In genomic region chr3:37174532-37175126, GRCh38 we compare ENCODE assay signal across 8 cellular contexts. TPM values are rescaled to one million over a fixed set of nuclear protein-coding genes. Genes with fewer than 3 reads are reported as not detected.
DNase-seq lines count a peak whose midpoint lies in the region; ATAC-seq and TF ChIP-seq lines count a peak whose summit lies in the region.

TSS of gene LRRFIP2 (minus strand) at chr3:37174582. CDS start at chr3:37148983, 25,599 bp downstream.

- no peaks in the 10 kb centered on the region for H3K27me3 Mint-ChIP-seq in central memory CD8-positive, alpha-beta T cell

- no peaks in the 10 kb centered on the region for H3K9me3 Mint-ChIP-seq in central memory CD8-positive, alpha-beta T cell

- peak; percentile 62 for DNase-seq in GM20000 (ENCODE audit: low spot score)
- DNase-seq in NCI-H526 treated with DMSO at 0.1 percent for 48 hours (lab: John Stamatoyannopoulos, UW): peak; percentile 20
- no peak for DNase-seq in central memory CD8-positive, alpha-beta T cell (ENCODE audit: low spot score in 2 of 2)
- DNase-seq in left lobe of liver (ENCODE audit: low spot score): no peak
- DNase-seq in superior temporal gyrus (ENCODE audit: extremely low spot score): no peak

- H3K36me3 Mint-ChIP-seq in central memory CD8-positive, alpha-beta T cell (ENCODE audit: insufficient read depth): peaks cover 11% of the 10 kb centered on the region

- TF ChIP-seq CTCF in C4-2B (conservative IDR thresholded peaks at IDR 0.05): no peak
- TF ChIP-seq CTCF in GM20000 (IDR thresholded peaks at IDR 0.05; ENCODE audit: extremely low read depth, missing control alignments): no peak
- no peak for TF ChIP-seq CTCF in subcutaneous adipose tissue (IDR thresholded peaks at IDR 0.05; ENCODE audit: low read depth)

- H3K4me1 Mint-ChIP-seq in central memory CD8-positive, alpha-beta T cell: peaks cover 34% of the 10 kb centered on the region

- peak; percentile 41 for ATAC-seq in central memory CD8-positive, alpha-beta T cell (replicated peaks; ENCODE audit: extremely low read depth, poor library complexity, severe bottlenecking)
- ATAC-seq in left lobe of liver: no peak
- ATAC-seq in GM21576 (IDR thresholded peaks at IDR 0.05; ENCODE audit: unreplicated experiment): no peak

- peak within 1 kb of the TSS; percentile 77 for H3K27ac Mint-ChIP-seq in central memory CD8-positive, alpha-beta T cell (ENCODE audit: low read depth)

- H3K4me3 Mint-ChIP-seq in central memory CD8-positive, alpha-beta T cell: peak within 1 kb of the TSS; percentile 86

- H3K27ac ChIP-seq in C4-2B: peak within 1 kb of the TSS; percentile 93

RNA-seq across cellular contexts. Expression of gene LRRFIP2, which starts in this region (rescaled TPM):
- 34.7 TPM for total RNA-seq in left lobe of liver
- total RNA-seq in subcutaneous adipose tissue: 10 to 100 TPM; 38.2 to 73.8 (median 46.5) TPM

Comparison
In these comparisons a context has a peak if more than half of its experiments do, and no peak if none do; other contexts are left out.
1. DNase-seq: peak in GM20000 (single experiment) and NCI-H526 treated with DMSO at 0.1 percent for 48 hours (single experiment); none in central memory CD8-positive, alpha-beta T cell (0 of 2), left lobe of liver (single experiment) and superior temporal gyrus (single experiment).